8 cellular contexts compared by ENCODE assay signal in genomic region chr21:14762734-14763694, GRCh38.
DNase-seq lines count a peak whose midpoint lies in the region; ATAC-seq and TF ChIP-seq lines count a peak whose summit lies in the region.

No MANE protein-coding gene starts in this region.

- peak in 40 of 76 experiments; percentile 4 to 83 (median 48) for DNase-seq in HUDEP-2 (lab: John Stamatoyannopoulos, UW; ENCODE audit: unreplicated experiment in 76 of 76)
- DNase-seq in coronary artery (ENCODE audit: low spot score) = no peak
- no peak for DNase-seq in stomach
- no peak for DNase-seq in HCEC 1CT
- no peak for DNase-seq in activated naive CD4-positive, alpha-beta T cell treated with Interleukin-2 at 50 U/mL for 16 hours
- no peak for DNase-seq in NCI-H345 (lab: John Stamatoyannopoulos, UW)

- H3K4me3 ChIP-seq in GM08714 (ENCODE audit: low read length) (peak overlapping the region; percentile 54), coronary artery (peak overlapping the region; percentile 43), stomach (no peak overlapping the region)

- no peak for TF ChIP-seq POLR2A in stomach (IDR thresholded peaks at IDR 0.05)

- no peaks in the 10 kb centered on the region for H3K27me3 ChIP-seq in stomach

- TF ChIP-seq CTCF in coronary artery (IDR thresholded peaks at IDR 0.05) (no peak), stomach (IDR thresholded peaks at IDR 0.05) (no peak)

- TF ChIP-seq EP300 in stomach (IDR thresholded peaks at IDR 0.05) = no peak

- no peaks in the 10 kb centered on the region for H3K4me1 ChIP-seq in stomach

- peak overlapping the region in 1 of 2 donors; percentile 50 for H3K27ac ChIP-seq in coronary artery
- peak overlapping the region in 3 of 5 donors; percentile 36 to 71 (median 49) for H3K27ac ChIP-seq in stomach

- 35 to 50% (median 45%) methylated on average over 4 of the region's 4 CpGs for WGBS in stomach, 5 donors

- ATAC-seq in GM21423 (IDR thresholded peaks at IDR 0.05; ENCODE audit: unreplicated experiment) = peak; percentile 96

- H3K36me3 ChIP-seq in stomach = no peaks in the 10 kb centered on the region

- intact Hi-C loops in stomach (cut with DNase I; ENCODE audit: low total_unique reads) = no loop called here

- H3K9me3 ChIP-seq in stomach = no peaks in the 10 kb centered on the region

Comparison
In these comparisons a context has a peak if more than half of its experiments do, and no peak if none do; other contexts are left out.
1. H3K4me3 ChIP-seq: peak in GM08714 (single experiment) and coronary artery (single experiment); none in stomach (0 of 4).
2. DNase-seq: peak in HUDEP-2 (40 of 76); none in coronary artery (single experiment), stomach (single experiment), HCEC 1CT (single experiment), activated naive CD4-positive, alpha-beta T cell treated with Interleukin-2 at 50 U/mL for 16 hours (single experiment) and NCI-H345 (single experiment).